11 cellular contexts compared by ENCODE assay signal in the genomic region with DNA sequence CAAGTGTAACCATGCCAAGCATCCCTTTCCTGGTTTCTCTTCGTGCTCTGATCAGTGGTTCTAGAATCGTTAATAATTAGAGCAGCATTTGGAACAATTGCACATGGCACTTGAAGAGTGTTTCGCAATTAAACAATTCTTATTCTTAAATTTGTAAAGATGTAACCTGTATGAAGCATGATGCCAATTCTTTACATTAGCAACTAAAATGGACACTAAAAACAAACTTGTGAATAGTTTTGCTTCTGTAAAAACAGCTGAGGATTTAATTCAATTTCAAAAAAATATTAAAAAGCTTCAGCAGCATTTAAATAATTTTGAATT.
A peak's percentile ranks its signal among the peaks of the same experiment; 100 is the strongest.
DNase-seq lines count a peak whose midpoint lies in the region; ATAC-seq and TF ChIP-seq lines count a peak whose summit lies in the region.
"Had no signal": no experiment of that assay in that cellular context is flagged by ENCODE, and none has a peak within 500 bp of the region (broad histone marks: within the 10 kb centered on the region; RNA-seq: fewer than 3 reads in every experiment).

No MANE protein-coding gene starts in this region.

- peaks cover 12% of the 10 kb centered on the region for H3K36me3 Mint-ChIP-seq in activated naive CD4-positive, alpha-beta T cell treated with anti-CD3 and anti-CD28 coated beads for 36 hours (ENCODE audit: low read depth)
- H3K36me3 Mint-ChIP-seq in CD8-positive, alpha-beta T cell, result peaks cover 28% of the 10 kb centered on the region
- peaks cover 75% of the 10 kb centered on the region for H3K36me3 Mint-ChIP-seq in activated T-helper 17 cell treated with anti-CD3 and anti-CD28 coated beads, Interleukin-2, amount 50 U/mL, for 72 hours (ENCODE audit: low read depth)

- no peak overlapping the region for H4K12ac ChIP-seq in trophoblast cell (ENCODE audit: low read depth, low read length)

- no peak overlapping the region for H3K4me3 Mint-ChIP-seq in activated naive CD4-positive, alpha-beta T cell treated with anti-CD3 and anti-CD28 coated beads for 36 hours
- no peak overlapping the region for H3K4me3 Mint-ChIP-seq in CD8-positive, alpha-beta T cell
- peak overlapping the region; percentile 89 for H3K4me3 Mint-ChIP-seq in activated T-helper 17 cell treated with anti-CD3 and anti-CD28 coated beads, Interleukin-2, amount 50 U/mL, for 72 hours
- H3K4me3 Mint-ChIP-seq: H9 had no signal

- no peak overlapping the region for H3K9ac ChIP-seq in trophoblast cell (ENCODE audit: low read length)
- H3K9ac ChIP-seq: BLaER1 had no signal

- no peak overlapping the region for H2BK12ac ChIP-seq in trophoblast cell (ENCODE audit: low read length)

- no peak overlapping the region for H4K8ac ChIP-seq in trophoblast cell (ENCODE audit: low read depth, low read length)

- H3K9me3 ChIP-seq in CD8-positive, alpha-beta T cell (ENCODE audit: low read length), result no peaks in the 10 kb centered on the region
- H3K9me3 ChIP-seq in trophoblast cell (ENCODE audit: insufficient read depth, low read depth, low read length), result no peaks in the 10 kb centered on the region
- H3K9me3 ChIP-seq: Peyer's patch had no signal

- peaks cover 31% of the 10 kb centered on the region for H3K4me1 ChIP-seq in CD8-positive, alpha-beta T cell (ENCODE audit: insufficient read depth, low read length)
- peaks cover 6 to 13% of the 10 kb centered on the region in 2 experiments for H3K4me1 ChIP-seq in trophoblast cell (ENCODE audit: control insufficient read depth in 1 of 2, insufficient read depth in 2 of 2, low read length in 2 of 2)

- H3K27me3 ChIP-seq in CD8-positive, alpha-beta T cell (ENCODE audit: insufficient read depth, low read length), result no peaks in the 10 kb centered on the region
- no peaks in the 10 kb centered on the region for H3K27me3 ChIP-seq in trophoblast cell (ENCODE audit: insufficient read depth, low read length)
- no peaks in the 10 kb centered on the region for H3K27me3 ChIP-seq in H7 (ENCODE audit: control insufficient read depth, insufficient read depth, low read length)
- H3K27me3 ChIP-seq: BLaER1, Peyer's patch had no signal

- CTCF ChIA-PET in activated naive CD4-positive, alpha-beta T cell treated with anti-CD3 and anti-CD28 coated beads for 36 hours (lab: Charles Lee), result interaction anchor here (0.6 to 1.9 kb wide), 5 partner anchors 18 to 66 kb away, joined by 3 to 5 read pairs (median 3); no protein-coding TSS in a partner anchor
- CTCF ChIA-PET in CD8-positive, alpha-beta T cell (lab: Charles Lee), result no interaction called here

- no peak overlapping the region for H4K91ac ChIP-seq in trophoblast cell (ENCODE audit: low read depth, low read length)

- H3K9me3 Mint-ChIP-seq in activated naive CD4-positive, alpha-beta T cell treated with anti-CD3 and anti-CD28 coated beads for 36 hours, result no peaks in the 10 kb centered on the region
- H3K9me3 Mint-ChIP-seq in CD8-positive, alpha-beta T cell, result no peaks in the 10 kb centered on the region
- H3K9me3 Mint-ChIP-seq in activated T-helper 17 cell treated with anti-CD3 and anti-CD28 coated beads, Interleukin-2, amount 50 U/mL, for 72 hours, result no peaks in the 10 kb centered on the region
- H3K9me3 Mint-ChIP-seq: H9 had no signal

- POLR2A ChIA-PET in CD8-positive, alpha-beta T cell (lab: Charles Lee), result no interaction called here

- DNase-seq in activated naive CD4-positive, alpha-beta T cell treated with anti-CD3 and anti-CD28 coated beads for 36 hours, result no peak
- DNase-seq in activated naive CD4-positive, alpha-beta T cell treated with anti-CD3 and anti-CD28 coated beads, Interleukin-2, amount 50 U/mL, for 16 hours, result no peak
- DNase-seq in CD8-positive, alpha-beta T cell, result no peak
- DNase-seq in trophoblast cell (no peak), caudate nucleus (lab: John Stamatoyannopoulos, UW) (no peak), H7 (no peak)
- DNase-seq: Peyer's patch had no signal

- H3K79me1 ChIP-seq in trophoblast cell (ENCODE audit: low read length), result no peaks in the 10 kb centered on the region

- no peak overlapping the region for H2BK5ac ChIP-seq in trophoblast cell (ENCODE audit: low read depth, low read length, poor library complexity)

- no peak overlapping the region for H3K23ac ChIP-seq in trophoblast cell (ENCODE audit: low read length)

- no peak for TF ChIP-seq CTCF in CD8-positive, alpha-beta T cell (IDR thresholded peaks at IDR 0.05)

- no peak overlapping the region for H3K14ac ChIP-seq in trophoblast cell (ENCODE audit: low read length)

- WGBS in trophoblast cell (ENCODE audit: extremely low coverage, insufficient coverage, insufficient read length), result no CpG with 5 or more reads among the region's 3 CpGs

- no peaks in the 10 kb centered on the region for H3K27me3 Mint-ChIP-seq in activated naive CD4-positive, alpha-beta T cell treated with anti-CD3 and anti-CD28 coated beads for 36 hours (ENCODE audit: low read depth)
- no peaks in the 10 kb centered on the region for H3K27me3 Mint-ChIP-seq in CD8-positive, alpha-beta T cell (ENCODE audit: low read depth)
- no peaks in the 10 kb centered on the region for H3K27me3 Mint-ChIP-seq in activated T-helper 17 cell treated with anti-CD3 and anti-CD28 coated beads, Interleukin-2, amount 50 U/mL, for 72 hours

- no peak overlapping the region for H3K18ac ChIP-seq in trophoblast cell (ENCODE audit: low read length)

- intact Hi-C loops in activated naive CD4-positive, alpha-beta T cell treated with anti-CD3 and anti-CD28 coated beads for 36 hours (cut with micrococcal nuclease), result loop anchor here (5.0 kb wide), 1 partner anchor 314 kb away; no protein-coding TSS in a partner anchor
- intact Hi-C loops in CD8-positive, alpha-beta T cell (cut with DNase I, micrococcal nuclease), result loop anchor here in 1 of 2 experiments (2.0 to 5.0 kb wide), 3 partner anchors 13 to 41 kb away; no protein-coding TSS in a partner anchor

- no peak overlapping the region for H3K4me3 ChIP-seq in CD8-positive, alpha-beta T cell (ENCODE audit: low read depth, low read length)
- H3K4me3 ChIP-seq in trophoblast cell (ENCODE audit: low read depth, low read length) (no peak overlapping the region), H7 (ENCODE audit: insufficient read depth, low read depth, low read length) (no peak overlapping the region)
- H3K4me3 ChIP-seq: BLaER1, Peyer's patch had no signal

- H3K4me2 ChIP-seq in trophoblast cell (ENCODE audit: low read length), result peak overlapping the region; percentile 42

- no peak overlapping the region for H2BK120ac ChIP-seq in trophoblast cell (ENCODE audit: insufficient read depth, low read length, poor library complexity)

- H3K79me2 ChIP-seq in trophoblast cell (ENCODE audit: control insufficient read depth, insufficient read depth, low read length, poor library complexity), result no peaks in the 10 kb centered on the region

- no peak overlapping the region for H2AK5ac ChIP-seq in trophoblast cell (ENCODE audit: low read length)

- H3K36me3 ChIP-seq in CD8-positive, alpha-beta T cell (ENCODE audit: insufficient read depth, low read length), result no peaks in the 10 kb centered on the region
- no peaks in the 10 kb centered on the region for H3K36me3 ChIP-seq in trophoblast cell (ENCODE audit: control insufficient read depth in 1 of 2, insufficient read depth in 2 of 2, low read length in 2 of 2)
- H3K36me3 ChIP-seq in H7 (replicated peaks; ENCODE audit: control insufficient read depth, insufficient read depth, low read length), result no peaks in the 10 kb centered on the region
- H3K36me3 ChIP-seq: Peyer's patch had no signal

- H3K27ac Mint-ChIP-seq in activated naive CD4-positive, alpha-beta T cell treated with anti-CD3 and anti-CD28 coated beads for 36 hours, result peak overlapping the region; percentile 91
- peak overlapping the region; percentile 86 for H3K27ac Mint-ChIP-seq in CD8-positive, alpha-beta T cell
- peak overlapping the region; percentile 99 for H3K27ac Mint-ChIP-seq in activated T-helper 17 cell treated with anti-CD3 and anti-CD28 coated beads, Interleukin-2, amount 50 U/mL, for 72 hours

- no peak for ATAC-seq in CD8-positive, alpha-beta T cell
- ATAC-seq in activated T-helper 17 cell treated with anti-CD3 and anti-CD28 coated beads, Interleukin-2, amount 50 U/mL, for 72 hours (replicated peaks), result no peak
- ATAC-seq in HG02852 (IDR thresholded peaks at IDR 0.05; ENCODE audit: unreplicated experiment), result no peak

- peaks cover 82% of the 10 kb centered on the region for H3K4me1 Mint-ChIP-seq in activated naive CD4-positive, alpha-beta T cell treated with anti-CD3 and anti-CD28 coated beads for 36 hours (ENCODE audit: low read depth)
- peaks cover 80% of the 10 kb centered on the region for H3K4me1 Mint-ChIP-seq in CD8-positive, alpha-beta T cell (ENCODE audit: low read depth)
- peaks cover 54% of the 10 kb centered on the region for H3K4me1 Mint-ChIP-seq in activated T-helper 17 cell treated with anti-CD3 and anti-CD28 coated beads, Interleukin-2, amount 50 U/mL, for 72 hours

- H3K27ac ChIP-seq in CD8-positive, alpha-beta T cell (ENCODE audit: low read depth, low read length), result no peak overlapping the region
- H3K27ac ChIP-seq in trophoblast cell (ENCODE audit: low read depth, low read length), result no peak overlapping the region
- H3K27ac ChIP-seq in caudate nucleus (ENCODE audit: low read depth, low read length), result no peak overlapping the region
- H3K27ac ChIP-seq: BLaER1 had no signal

- H3K4ac ChIP-seq in trophoblast cell (ENCODE audit: low read depth, low read length), result no peak overlapping the region

- no peak overlapping the region for H2AFZ ChIP-seq in trophoblast cell (ENCODE audit: insufficient read depth, low read length, poor library complexity)
